Comparison of ENCODE assay signal across 17 cellular contexts in the genomic region with DNA sequence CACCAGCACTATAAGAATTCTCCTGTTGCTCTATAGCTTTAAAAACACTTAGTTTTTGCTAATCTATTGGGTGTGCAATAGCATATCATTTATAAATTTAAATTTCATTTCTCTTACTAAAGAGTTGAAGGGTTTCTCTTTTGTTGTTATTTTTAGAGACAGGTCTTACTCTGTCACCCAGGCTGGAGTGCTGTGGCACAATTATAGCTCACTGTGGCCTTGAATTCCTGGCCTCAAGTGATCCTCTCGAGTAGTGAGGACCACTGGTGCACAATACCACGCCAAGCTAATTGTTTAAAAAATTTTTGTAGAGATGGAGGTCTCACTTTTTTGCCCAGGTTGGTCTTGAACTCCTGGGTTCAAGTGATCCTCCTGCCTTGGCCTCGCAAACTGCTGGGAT. TPM values are rescaled to one million over a fixed set of nuclear protein-coding genes. Genes with fewer than 3 reads are reported as not detected.
DNase-seq lines count a peak whose midpoint lies in the region; ATAC-seq and TF ChIP-seq lines count a peak whose summit lies in the region.
"Had no signal": no experiment of that assay in that cellular context is flagged by ENCODE, and none has a peak within 500 bp of the region (broad histone marks: within the 10 kb centered on the region; RNA-seq: fewer than 3 reads in every experiment).

No MANE protein-coding gene starts in this region.

- peaks cover 0 to 4% of the 10 kb centered on the region in 2 donors for H3K4me1 ChIP-seq in right atrium auricular region
- H3K4me1 ChIP-seq in heart left ventricle: peaks cover 0 to 10% (median 0%) of the 10 kb centered on the region in 12 donors
- H3K4me1 ChIP-seq in right cardiac atrium (ENCODE audit: control insufficient read depth, insufficient read depth, low read length): no peaks in the 10 kb centered on the region
- H3K4me1 ChIP-seq: Caco-2 had no signal

- H3K4me3 ChIP-seq in right atrium auricular region (no peak overlapping the region), heart left ventricle (no peak overlapping the region), right cardiac atrium (ENCODE audit: low read length) (no peak overlapping the region)
- H3K4me3 ChIP-seq: A549; BLaER1 treated with 17β-estradiol and CSF1 and Interleukin-3, amounts not matched to agents 10 nM and 100 nM had no signal

- ATAC-seq in Right ventricle myocardium superior (ENCODE audit: poor library complexity) (peak; percentile 49), heart left ventricle (peak in 3 of 4 donors; percentile 36 to 54 (median 46)), left ventricle myocardium superior (peak; percentile 68), right cardiac atrium (no peak)
- ATAC-seq: A549; CD8-positive, alpha-beta T cell had no signal

- no peak for TF ChIP-seq CTCF in right atrium auricular region (IDR thresholded peaks at IDR 0.05)
- no peak for TF ChIP-seq CTCF in heart left ventricle (IDR thresholded peaks at IDR 0.05)

- 60 to 77% (median 66%) methylated on average over 3 of the region's 3 CpGs for WGBS in heart left ventricle, 4 donors
- 70% methylated on average over 3 of the region's 3 CpGs for WGBS in right cardiac atrium

- no peak for TF ChIP-seq POLR2A in heart left ventricle (IDR thresholded peaks at IDR 0.05)

- H3K27ac ChIP-seq in right atrium auricular region: no peak overlapping the region
- H3K27ac ChIP-seq in heart left ventricle: peak overlapping the region in 5 of 12 donors; percentile 12 to 55 (median 42)
- no peak overlapping the region for H3K27ac ChIP-seq in right cardiac atrium (ENCODE audit: low read length)
- H3K27ac ChIP-seq: 22Rv1; A549; BLaER1 treated with 17β-estradiol and CSF1 and Interleukin-3, amounts not matched to agents 10 nM and 100 nM; C4-2B had no signal

- intact Hi-C loops in Right ventricle myocardium superior (cut with DNase I): no loop called here
- intact Hi-C loops in heart left ventricle (cut with DNase I): loop anchor here in 1 of 10 donors (10.0 kb wide), 1 partner anchor 1164 kb away; no protein-coding TSS in a partner anchor
- intact Hi-C loops in cardiac septum (cut with DNase I): no loop called here
- intact Hi-C loops in left ventricle myocardium superior (cut with micrococcal nuclease): no loop called here
- intact Hi-C loops in right cardiac atrium (cut with DNase I): no loop called here

- H3K27me3 ChIP-seq in right atrium auricular region (no peaks in the 10 kb centered on the region), heart left ventricle (no peaks in the 10 kb centered on the region), right cardiac atrium (ENCODE audit: control insufficient read depth, insufficient read depth) (no peaks in the 10 kb centered on the region)
- H3K27me3 ChIP-seq: BLaER1 treated with 17β-estradiol and CSF1 and Interleukin-3, amounts not matched to agents 10 nM and 100 nM had no signal

- no peak for DNase-seq in Right ventricle myocardium superior
- DNase-seq in right atrium auricular region (ENCODE audit: low spot score): no peak
- DNase-seq in heart left ventricle: no peak
- DNase-seq in cardiac septum (ENCODE audit: low spot score): no peak
- no peak for DNase-seq in left ventricle myocardium superior
- DNase-seq in right cardiac atrium: no peak
- DNase-seq: AML-193; Caco-2; Calu3; CD4-positive, alpha-beta T cell; CD8-positive, alpha-beta T cell; DMS79 treated with DMSO at 0.1 percent for 48 hours; GF-D8 had no signal

- H3K36me3 ChIP-seq in right atrium auricular region (no peaks in the 10 kb centered on the region), heart left ventricle (no peaks in the 10 kb centered on the region)
- H3K36me3 ChIP-seq: BLaER1 treated with 17β-estradiol and CSF1 and Interleukin-3, amounts not matched to agents 10 nM and 100 nM had no signal

- H3K9me3 ChIP-seq in right atrium auricular region (no peaks in the 10 kb centered on the region), heart left ventricle (no peaks in the 10 kb centered on the region), right cardiac atrium (ENCODE audit: control insufficient read depth, low read length) (no peaks in the 10 kb centered on the region)
- H3K9me3 ChIP-seq: A549, Caco-2 had no signal

RNA-seq across cellular contexts. Expression of a gene that starts 6.2 kb away (rescaled TPM):
- total RNA-seq in Right ventricle myocardium superior (39.8 TPM), right atrium auricular region (10 to 100 TPM; 51.9 to 53.5 TPM), heart left ventricle (10 to 100 TPM; 32.1 to 64.1 (median 34.7) TPM), cardiac septum (35.2 TPM), left ventricle myocardium superior (45.1 TPM), right cardiac atrium (10 to 100 TPM; 34.7 to 49.3 (median 43.6) TPM)
- polyA plus RNA-seq in heart left ventricle (10 to 100 TPM; 32.7 to 39.0 TPM), right cardiac atrium (44.1 TPM)

RNA-seq across cellular contexts. Expression of a gene that starts 8.3 kb away (rescaled TPM):
- 1.4 TPM for total RNA-seq in Right ventricle myocardium superior
- 1 to 10 TPM; 1.0 to 3.6 TPM for total RNA-seq in right atrium auricular region
- 1 to 10 TPM in 3 of 9 donors, under 1 TPM in 6; 0.28 to 1.6 (median 0.80) TPM for total RNA-seq in heart left ventricle
- polyA plus RNA-seq in heart left ventricle: under 1 TPM; 0.14 to 0.38 TPM
- 0.51 TPM for total RNA-seq in cardiac septum
- 2.5 TPM for total RNA-seq in left ventricle myocardium superior
- total RNA-seq in right cardiac atrium: 1 to 10 TPM; 1.9 to 3.7 (median 2.5) TPM
- 1.3 TPM for polyA plus RNA-seq in right cardiac atrium

Comparison
In these comparisons a context has a peak if more than half of its experiments do, and no peak if none do; other contexts are left out.
1. ATAC-seq: peak in Right ventricle myocardium superior (single experiment), heart left ventricle (3 of 4) and left ventricle myocardium superior (single experiment); none in right cardiac atrium (0 of 2).